8 cellular contexts compared by ENCODE assay signal in genomic region chr9:94900222-94901018, GRCh38.
DNase-seq lines count a peak whose midpoint lies in the region; ATAC-seq and TF ChIP-seq lines count a peak whose summit lies in the region.

No MANE protein-coding gene starts in this region.

- peaks cover 10% of the 10 kb centered on the region for H3K79me2 ChIP-seq in hepatocyte
- H3K79me2 ChIP-seq in mesendoderm (ENCODE audit: control insufficient read depth, insufficient read depth, low read length) = no peaks in the 10 kb centered on the region

- no peak overlapping the region for H4K8ac ChIP-seq in mesendoderm (ENCODE audit: low read depth, low read length)

- H3K4ac ChIP-seq in mesendoderm (ENCODE audit: low read depth, low read length) = no peak overlapping the region

- H3K27me3 ChIP-seq in hepatocyte (no peaks in the 10 kb centered on the region), stomach smooth muscle (ENCODE audit: control insufficient read depth in 1 of 2, insufficient read depth in 2 of 2, low read length in 2 of 2) (no peaks in the 10 kb centered on the region), mesendoderm (ENCODE audit: insufficient read depth, low read length, poor library complexity) (no peaks in the 10 kb centered on the region)

- no peaks in the 10 kb centered on the region for H3K79me1 ChIP-seq in mesendoderm (ENCODE audit: low read length)

- H4K5ac ChIP-seq in mesendoderm (ENCODE audit: low read length) = no peak overlapping the region

- no peak overlapping the region for H2BK5ac ChIP-seq in mesendoderm (ENCODE audit: low read length)

- H3K27ac ChIP-seq in hepatocyte (peak overlapping the region; percentile 90), stomach smooth muscle (ENCODE audit: low read length) (peak overlapping the region; percentile 62), mesendoderm (ENCODE audit: low read depth, low read length) (no peak overlapping the region)

- H3K18ac ChIP-seq in mesendoderm (ENCODE audit: low read length) = no peak overlapping the region

- no peaks in the 10 kb centered on the region for H3K9me2 ChIP-seq in hepatocyte (replicated peaks; ENCODE audit: insufficient read depth)

- DNase-seq in HPDE6-E6E7 (ENCODE audit: extremely low spot score) (peak; percentile 63), astrocyte of the cerebellum (ENCODE audit: low read depth) (peak; percentile 92), hepatocyte (ENCODE audit: low spot score) (peak; percentile 66), mesendoderm (no peak)

- peak overlapping the region; percentile 48 to 56 for H3K9ac ChIP-seq in stomach smooth muscle (ENCODE audit: low read length in 2 of 2)
- no peak overlapping the region for H3K9ac ChIP-seq in mesendoderm (ENCODE audit: low read length)

- H3K4me3 ChIP-seq in astrocyte of the cerebellum (ENCODE audit: low read depth, low read length) (no peak overlapping the region), hepatocyte (no peak overlapping the region), stomach smooth muscle (ENCODE audit: low read length in 2 of 2) (peak overlapping the region; percentile 3 to 7), mesendoderm (ENCODE audit: low read length) (no peak overlapping the region)

- no peak overlapping the region for H2AK5ac ChIP-seq in mesendoderm (ENCODE audit: low read length)

- H3K36me3 ChIP-seq in hepatocyte (replicated peaks; ENCODE audit: insufficient read depth, low read depth) (no peaks in the 10 kb centered on the region), stomach smooth muscle (ENCODE audit: control insufficient read depth in 2 of 2, insufficient read depth in 2 of 2, low read length in 2 of 2) (no peaks in the 10 kb centered on the region), mesendoderm (ENCODE audit: control insufficient read depth, insufficient read depth, low read length) (no peaks in the 10 kb centered on the region)

- no peaks in the 10 kb centered on the region for H4K20me1 ChIP-seq in hepatocyte (ENCODE audit: insufficient read depth, poor library complexity, severe bottlenecking)

- no peak overlapping the region for H3K23ac ChIP-seq in mesendoderm (ENCODE audit: low read length)

- H2BK120ac ChIP-seq in mesendoderm (ENCODE audit: low read depth, low read length) = no peak overlapping the region

- no peak overlapping the region for H2BK15ac ChIP-seq in mesendoderm (replicated peaks; ENCODE audit: low read depth)

- TF ChIP-seq CTCF in astrocyte of the cerebellum (IDR thresholded peaks at IDR 0.05; ENCODE audit: low read depth, low read length, missing control alignments) (no peak), hepatocyte (IDR thresholded peaks at IDR 0.05; ENCODE audit: poor library complexity) (no peak)

- WGBS in hepatocyte (ENCODE audit: low lambda C conversion rate, missing lambda C conversion rate) = 76% methylated on average over 10 of the region's 10 CpGs
- WGBS in mesendoderm (ENCODE audit: extremely low coverage, insufficient coverage, low lambda C conversion rate) = no CpG with 5 or more reads among the region's 10 CpGs

- no peak overlapping the region for H2AFZ ChIP-seq in hepatocyte

- in situ Hi-C loops in astrocyte of the cerebellum (cut with HindIII; ENCODE audit: low sequenced_read_pairs) = no loop called here

- H3K9me3 ChIP-seq in hepatocyte (ENCODE audit: low read depth) (no peaks in the 10 kb centered on the region), stomach smooth muscle (ENCODE audit: control insufficient read depth in 2 of 2, low read length in 2 of 2) (no peaks in the 10 kb centered on the region)

- H3K4me1 ChIP-seq in hepatocyte (ENCODE audit: insufficient read depth) (peaks cover 29% of the 10 kb centered on the region), stomach smooth muscle (ENCODE audit: control insufficient read depth, insufficient read depth, low read length) (peaks cover 12% of the 10 kb centered on the region), mesendoderm (ENCODE audit: control insufficient read depth, low read depth, low read length) (no peaks in the 10 kb centered on the region)

- no peak overlapping the region for H3K56ac ChIP-seq in mesendoderm (ENCODE audit: low read length)

- H3K4me2 ChIP-seq in hepatocyte (peak overlapping the region; percentile 65), mesendoderm (ENCODE audit: low read length) (no peak overlapping the region)

- ATAC-seq in HG03045 (IDR thresholded peaks at IDR 0.05; ENCODE audit: unreplicated experiment) = no peak
- ATAC-seq in HG02852 (IDR thresholded peaks at IDR 0.05; ENCODE audit: unreplicated experiment) = no peak
- ATAC-seq in HG03342 (IDR thresholded peaks at IDR 0.05; ENCODE audit: unreplicated experiment) = no peak

Comparison
In these comparisons a context has a peak if more than half of its experiments do, and no peak if none do; other contexts are left out.
1. H3K4me3 ChIP-seq: peak in stomach smooth muscle (2 of 2); none in astrocyte of the cerebellum (single experiment), hepatocyte (single experiment) and mesendoderm (single experiment).